ENCODE assay signal across 1 cellular context in genomic region chr2:188984126-188984525, GRCh38.
A peak's percentile ranks its signal among the peaks of the same experiment; 100 is the strongest.
TF ChIP-seq lines count a peak whose summit lies in the region.

No MANE protein-coding gene starts in this region.

TF ChIP-seq in IMR-90, 13 proteins besides CTCF, POLR2A, EP300 and RAD21 (continued from another document):
- TF ChIP-seq MAZ (IDR thresholded peaks at IDR 0.05; ENCODE audit: borderline replicate concordance, low read depth, low read length) (no peak), SMC3 (IDR thresholded peaks at IDR 0.05; ENCODE audit: low read depth, low read length) (peak; percentile 61), FOS (IDR thresholded peaks at IDR 0.05; ENCODE audit: low read depth, low read length) (no peak), RFX5 (IDR thresholded peaks at IDR 0.05; ENCODE audit: low read depth, low read length) (no peak)
- TF ChIP-seq, protein P1, sequence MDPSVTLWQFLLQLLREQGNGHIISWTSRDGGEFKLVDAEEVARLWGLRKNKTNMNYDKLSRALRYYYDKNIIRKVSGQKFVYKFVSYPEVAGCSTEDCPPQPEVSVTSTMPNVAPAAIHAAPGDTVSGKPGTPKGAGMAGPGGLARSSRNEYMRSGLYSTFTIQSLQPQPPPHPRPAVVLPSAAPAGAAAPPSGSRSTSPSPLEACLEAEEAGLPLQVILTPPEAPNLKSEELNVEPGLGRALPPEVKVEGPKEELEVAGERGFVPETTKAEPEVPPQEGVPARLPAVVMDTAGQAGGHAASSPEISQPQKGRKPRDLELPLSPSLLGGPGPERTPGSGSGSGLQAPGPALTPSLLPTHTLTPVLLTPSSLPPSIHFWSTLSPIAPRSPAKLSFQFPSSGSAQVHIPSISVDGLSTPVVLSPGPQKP (IDR thresholded peaks at IDR 0.05; ENCODE audit: borderline replicate concordance, low read depth, low read length), result no peak
- TF ChIP-seq, protein P2, sequence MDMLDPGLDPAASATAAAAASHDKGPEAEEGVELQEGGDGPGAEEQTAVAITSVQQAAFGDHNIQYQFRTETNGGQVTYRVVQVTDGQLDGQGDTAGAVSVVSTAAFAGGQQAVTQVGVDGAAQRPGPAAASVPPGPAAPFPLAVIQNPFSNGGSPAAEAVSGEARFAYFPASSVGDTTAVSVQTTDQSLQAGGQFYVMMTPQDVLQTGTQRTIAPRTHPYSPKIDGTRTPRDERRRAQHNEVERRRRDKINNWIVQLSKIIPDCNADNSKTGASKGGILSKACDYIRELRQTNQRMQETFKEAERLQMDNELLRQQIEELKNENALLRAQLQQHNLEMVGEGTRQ (IDR thresholded peaks at IDR 0.05; ENCODE audit: low read depth, low read length), result no peak
